Comparison of ENCODE assay signal across 24 cellular contexts in genomic region chr18:59681521-59682004, GRCh38. TPM values are rescaled to one million over a fixed set of nuclear protein-coding genes. Genes with fewer than 3 reads are reported as not detected.
DNase-seq lines count a peak whose midpoint lies in the region; ATAC-seq and TF ChIP-seq lines count a peak whose summit lies in the region.
"Had no signal": no experiment of that assay in that cellular context is flagged by ENCODE, and none has a peak within 500 bp of the region (broad histone marks: within the 10 kb centered on the region; RNA-seq: fewer than 3 reads in every experiment).

No MANE protein-coding gene starts in this region.

- H3K27me3 ChIP-seq in heart right ventricle: peaks cover 0 to 7% (median 0%) of the 10 kb centered on the region in 7 donors
- H3K27me3 ChIP-seq: MG63 had no signal

- H3K36me3 ChIP-seq in HEK293 (ENCODE audit: control insufficient read depth in 2 of 2, insufficient read depth in 1 of 2, low read length in 2 of 2) (no peaks in the 10 kb centered on the region), heart right ventricle (no peaks in the 10 kb centered on the region)
- H3K36me3 ChIP-seq: neutrophil, thoracic aorta had no signal

- intact Hi-C loops in heart right ventricle (cut with DNase I): no loop called here

- no peaks in the 10 kb centered on the region for H3K27me3 Mint-ChIP-seq in nephron (ENCODE audit: low read depth)
- peaks cover 8% of the 10 kb centered on the region for H3K27me3 Mint-ChIP-seq in activated CD4-positive, alpha-beta T cell treated with anti-CD3 and anti-CD28 coated beads, Interleukin-2, amount 10 ng/mL, durations not matched to agents 7 days and 5 days
- H3K27me3 Mint-ChIP-seq: activated naive CD4-positive, alpha-beta T cell treated with anti-CD3 and anti-CD28 coated beads, Interleukin-2, amount 50 U/mL, for 24 hours had no signal

- 58 to 63% methylated on average over 6 of the region's 6 CpGs for WGBS in heart right ventricle, 2 donors

- ATAC-seq in heart right ventricle: no peak
- no peak for ATAC-seq in GM18511 (IDR thresholded peaks at IDR 0.05; ENCODE audit: unreplicated experiment)
- no peak for ATAC-seq in left lobe of liver
- ATAC-seq: stimulated activated naive B cell treated with anti-CD40 and anti-IgM and Interleukin-4, amounts not matched to agents 10 μg/mL and 1 μg/mL and 100 μg/mL, for 72 hours had no signal

- peaks cover 19% of the 10 kb centered on the region for H3K4me1 Mint-ChIP-seq in nephron
- no peaks in the 10 kb centered on the region for H3K4me1 Mint-ChIP-seq in activated CD4-positive, alpha-beta T cell treated with anti-CD3 and anti-CD28 coated beads, Interleukin-2, amount 10 ng/mL, durations not matched to agents 7 days and 5 days
- H3K4me1 Mint-ChIP-seq: activated naive CD4-positive, alpha-beta T cell treated with anti-CD3 and anti-CD28 coated beads, Interleukin-2, amount 50 U/mL, for 24 hours; stimulated activated naive B cell treated with anti-CD40 and anti-IgM and Interleukin-4, amounts not matched to agents 10 μg/mL and 1 μg/mL and 100 μg/mL, for 72 hours had no signal

- H3K36me3 Mint-ChIP-seq in nephron (ENCODE audit: low read depth): no peaks in the 10 kb centered on the region
- H3K36me3 Mint-ChIP-seq in activated CD4-positive, alpha-beta T cell treated with anti-CD3 and anti-CD28 coated beads, Interleukin-2, amount 10 ng/mL, durations not matched to agents 7 days and 5 days (ENCODE audit: low read depth): no peaks in the 10 kb centered on the region
- H3K36me3 Mint-ChIP-seq: activated naive CD4-positive, alpha-beta T cell treated with anti-CD3 and anti-CD28 coated beads, Interleukin-2, amount 50 U/mL, for 24 hours; stimulated activated naive B cell treated with anti-CD40 and anti-IgM and Interleukin-4, amounts not matched to agents 10 μg/mL and 1 μg/mL and 100 μg/mL, for 72 hours had no signal

- peak; percentile 31 for DNase-seq in NCI-H1436 treated with DMSO at 0.1 percent for 48 hours (lab: John Stamatoyannopoulos, UW)
- DNase-seq in SK-N-DZ (ENCODE audit: low spot score): peak; percentile 47
- DNase-seq in heart right ventricle: no peak
- DNase-seq in activated CD4-positive, alpha-beta T cell treated with anti-CD3 and anti-CD28 coated beads, Interleukin-2, amount 10 ng/mL, durations not matched to agents 7 days and 5 days: no peak
- no peak for DNase-seq in left lobe of liver (ENCODE audit: low spot score)
- DNase-seq: activated CD4-positive, alpha-beta T cell treated with anti-CD3 and anti-CD28 coated beads, Interleukin-2, amount 50 U/mL, for 1 hour; aorta; Calu3; glutamatergic neuron; MG63; NCI-H1694 treated with DMSO at 0.1 percent for 48 hours; NCI-H526; PC-9; SHP77 treated with DMSO at 0.1 percent for 48 hours; small intestine; stimulated activated naive B cell treated with anti-CD40 and anti-IgM and Interleukin-4, amounts not matched to agents 10 μg/mL and 1 μg/mL and 100 μg/mL, for 72 hours; T-helper 1 cell had no signal

- CTCF ChIA-PET in HEK293 (lab: Yijun Ruan, JAX): interaction anchor here (1.0 to 3.4 kb wide), 3 partner anchors 9 to 142 kb away, joined by 4 to 17 read pairs (median 7); partner anchors contain the start of gene CCBE1
- CTCF ChIA-PET in activated CD4-positive, alpha-beta T cell treated with anti-CD3 and anti-CD28 coated beads, Interleukin-2, amount 10 ng/mL, durations not matched to agents 7 days and 5 days (lab: Charles Lee): no interaction called here

- H3K4me3 Mint-ChIP-seq in nephron: no peak overlapping the region
- no peak overlapping the region for H3K4me3 Mint-ChIP-seq in activated CD4-positive, alpha-beta T cell treated with anti-CD3 and anti-CD28 coated beads, Interleukin-2, amount 10 ng/mL, durations not matched to agents 7 days and 5 days
- H3K4me3 Mint-ChIP-seq: activated naive CD4-positive, alpha-beta T cell treated with anti-CD3 and anti-CD28 coated beads, Interleukin-2, amount 50 U/mL, for 24 hours; stimulated activated naive B cell treated with anti-CD40 and anti-IgM and Interleukin-4, amounts not matched to agents 10 μg/mL and 1 μg/mL and 100 μg/mL, for 72 hours had no signal

- H3K9me3 ChIP-seq in HEK293 (ENCODE audit: control insufficient read depth, insufficient read depth, low read depth, low read length) (no peaks in the 10 kb centered on the region), heart right ventricle (no peaks in the 10 kb centered on the region)
- H3K9me3 ChIP-seq: MG63, neutrophil, thoracic aorta had no signal

- peak overlapping the region; percentile 42 to 85 (median 43) for H3K27ac Mint-ChIP-seq in nephron
- H3K27ac Mint-ChIP-seq in activated CD4-positive, alpha-beta T cell treated with anti-CD3 and anti-CD28 coated beads, Interleukin-2, amount 10 ng/mL, durations not matched to agents 7 days and 5 days: no peak overlapping the region
- H3K27ac Mint-ChIP-seq: activated naive CD4-positive, alpha-beta T cell treated with anti-CD3 and anti-CD28 coated beads, Interleukin-2, amount 50 U/mL, for 24 hours; stimulated activated naive B cell treated with anti-CD40 and anti-IgM and Interleukin-4, amounts not matched to agents 10 μg/mL and 1 μg/mL and 100 μg/mL, for 72 hours had no signal

- H3K4me3 ChIP-seq in HEK293 (ENCODE audit: low read depth, low read length) (no peak overlapping the region), heart right ventricle (no peak overlapping the region)
- H3K4me3 ChIP-seq: MG63, PC-9, thoracic aorta had no signal

- peaks cover 12% of the 10 kb centered on the region for H3K4me1 ChIP-seq in HEK293 (ENCODE audit: control insufficient read depth, insufficient read depth, low read length)
- H3K4me1 ChIP-seq in heart right ventricle: peaks cover 0 to 12% (median 0%) of the 10 kb centered on the region in 9 donors

- POLR2A ChIA-PET in HEK293 (lab: Yijun Ruan, JAX): interaction anchor here (1.0 kb wide), 1 partner anchor 218 kb away, joined by 3 read pairs; the partner anchor contains the start of gene PMAIP1
- POLR2A ChIA-PET in activated CD4-positive, alpha-beta T cell treated with anti-CD3 and anti-CD28 coated beads, Interleukin-2, amount 10 ng/mL, durations not matched to agents 7 days and 5 days (lab: Charles Lee): no interaction called here

- H3K27ac ChIP-seq in HEK293 (ENCODE audit: extremely low read depth, low read depth, low read length): peak overlapping the region; percentile 43
- H3K27ac ChIP-seq in heart right ventricle: no peak overlapping the region
- H3K27ac ChIP-seq: C4-2B, neutrophil, PC-9, thoracic aorta had no signal

- TF ChIP-seq CTCF in HEK293 (tag by site-specific recombination; IDR thresholded peaks at IDR 0.05) (no peak), nephron (IDR thresholded peaks at IDR 0.05; ENCODE audit: unreplicated experiment in 3 of 3) (no peak), heart right ventricle (IDR thresholded peaks at IDR 0.05) (no peak)

- H3K9me3 Mint-ChIP-seq in nephron: no peaks in the 10 kb centered on the region
- no peaks in the 10 kb centered on the region for H3K9me3 Mint-ChIP-seq in activated CD4-positive, alpha-beta T cell treated with anti-CD3 and anti-CD28 coated beads, Interleukin-2, amount 10 ng/mL, durations not matched to agents 7 days and 5 days
- H3K9me3 Mint-ChIP-seq: activated naive CD4-positive, alpha-beta T cell treated with anti-CD3 and anti-CD28 coated beads, Interleukin-2, amount 50 U/mL, for 24 hours; stimulated activated naive B cell treated with anti-CD40 and anti-IgM and Interleukin-4, amounts not matched to agents 10 μg/mL and 1 μg/mL and 100 μg/mL, for 72 hours had no signal

TF ChIP-seq in HEK293, 187 proteins besides CTCF, POLR2A, EP300 and RAD21 (continues in another document):
- TF ChIP-seq ZNF48 (tag by site-specific recombination; IDR thresholded peaks at IDR 0.05) (no peak), ZEB2 (tag by site-specific recombination; IDR thresholded peaks at IDR 0.05) (no peak), KLF9 (tag by site-specific recombination; IDR thresholded peaks at IDR 0.05; ENCODE audit: low read depth) (0 out of 2 replicates have a peak, but pooled peaks have one; percentile 26), GLIS1 (tag by site-specific recombination; IDR thresholded peaks at IDR 0.05) (peak; percentile 29), FEZF1 (tag by site-specific recombination; IDR thresholded peaks at IDR 0.05) (peak; percentile 74), ZNF18 (tag by site-specific recombination; IDR thresholded peaks at IDR 0.05) (no peak), ZNF184 (tag by site-specific recombination; IDR thresholded peaks at IDR 0.05) (no peak), KLF16 (tag by site-specific recombination; IDR thresholded peaks at IDR 0.05) (no peak), SP2 (tag by site-specific recombination; IDR thresholded peaks at IDR 0.05) (no peak), ZNF132 (tag by site-specific recombination; IDR thresholded peaks at IDR 0.05; ENCODE audit: borderline replicate concordance) (no peak)

RNA-seq across cellular contexts. Expression of gene CCBE1, which starts 15.7 kb away (rescaled TPM):
- polyA plus RNA-seq in SK-N-DZ (2014; cell fraction: cytosol; rRNA removed): 2.9 and 6.7 TPM in 2 replicates
- 0.62 and 2.3 TPM in 2 replicates for polyA plus RNA-seq in SK-N-DZ (2014; cell fraction: nucleus; rRNA removed)
- total RNA-seq in heart right ventricle (10 to 100 TPM in 1 of 10 donors, 1 to 10 TPM in 6, under 1 TPM in 3; 0.24 to 10.3 (median 2.2) TPM), left lobe of liver (5.8 TPM)
- under 1 TPM; 0.29 to 0.83 TPM for polyA plus RNA-seq in heart right ventricle
- total RNA-seq in activated CD4-positive, alpha-beta T cell treated with anti-CD3 and anti-CD28 coated beads, Interleukin-2, amount 10 ng/mL, durations not matched to agents 7 days and 5 days: not detected

Comparison
In these comparisons a context has a peak if more than half of its experiments do, and no peak if none do; other contexts are left out.
1. DNase-seq: peak in NCI-H1436 treated with DMSO at 0.1 percent for 48 hours (single experiment) and SK-N-DZ (single experiment); none in heart right ventricle (0 of 2), activated CD4-positive, alpha-beta T cell treated with anti-CD3 and anti-CD28 coated beads, Interleukin-2, amount 10 ng/mL, durations not matched to agents 7 days and 5 days (single experiment) and left lobe of liver (single experiment).